ENCODE assay signal across 30 cellular contexts in genomic region chr14:103878180-103878579, GRCh38. TPM values are rescaled to one million over a fixed set of nuclear protein-coding genes. Genes with fewer than 3 reads are reported as not detected.
"Had no signal": no experiment of that assay in that cellular context is flagged by ENCODE, and none has a peak within 500 bp of the region (broad histone marks: within the 10 kb centered on the region; RNA-seq: fewer than 3 reads in every experiment).

No MANE protein-coding gene starts in this region.

- DNase-seq: activated CD4-positive, alpha-beta memory T cell treated with anti-CD3 and anti-CD28 coated beads, Interleukin-2, amount 10 ng/mL, durations not matched to agents 7 days and 5 days; activated CD4-positive, alpha-beta T cell treated with anti-CD3 and anti-CD28 coated beads for 1 hour; activated CD4-positive, alpha-beta T cell treated with anti-CD3 and anti-CD28 coated beads for 4 hours; activated CD4-positive, alpha-beta T cell treated with anti-CD3 and anti-CD28 coated beads, Interleukin-2, amount 10 ng/mL, durations not matched to agents 7 days and 5 days; activated CD4-positive, alpha-beta T cell treated with anti-CD3 and anti-CD28 coated beads, Interleukin-2, amount 50 U/mL, for 4 hours; activated CD8-positive, alpha-beta memory T cell treated with anti-CD3 and anti-CD28 coated beads for 24 hours; activated effector memory CD4-positive, alpha-beta T cell treated with Interleukin-2 at 50 U/mL for 16 hours; activated gamma-delta T cell treated with Interleukin-2 at 50 U/mL for 16 hours; activated naive CD4-positive, alpha-beta T cell treated with anti-CD3 and anti-CD28 coated beads, Interleukin-2, amount 50 U/mL, for 16 hours; activated naive CD4-positive, alpha-beta T cell treated with Interleukin-2 at 50 U/mL for 16 hours; activated T-cell treated with anti-CD3 and anti-CD28 coated beads, Interleukin-2, amount 50 U/mL, for 4 hours; amniotic stem cell; anterior cingulate cortex; brain microvascular endothelial cell; caudate nucleus; colonic mucosa; effector CD8-positive, alpha-beta T cell; esophagus squamous epithelium; foreskin melanocyte; T-helper 1 cell; T-helper 17 cell; T1000 had no signal

- FAIRE-seq: astrocyte, bronchial epithelial cell, endometrium, endothelial cell of umbilical vein had no signal

- H3K27ac ChIP-seq: brain microvascular endothelial cell, epithelial cell of prostate, esophagus squamous epithelium, gastroesophageal sphincter had no signal

- H3K4me3 ChIP-seq: colonic mucosa, esophagus squamous epithelium, gastroesophageal sphincter had no signal

- H3K27me3 ChIP-seq: brain microvascular endothelial cell, colonic mucosa, gastroesophageal sphincter had no signal

- H3K9me3 ChIP-seq: colonic mucosa, esophagus squamous epithelium, gastroesophageal sphincter had no signal

- ATAC-seq: activated T-cell treated with anti-CD3 and anti-CD28 coated beads, Interleukin-2, amount 50 U/mL, for 4 hours; activated T-helper 17 cell treated with anti-CD3 and anti-CD28 coated beads, Interleukin-2, amount 50 U/mL, for 72 hours; gastroesophageal sphincter; T-helper 17 cell; WTC11 had no signal

- H3K36me3 ChIP-seq: brain microvascular endothelial cell, colonic mucosa, esophagus squamous epithelium, gastroesophageal sphincter had no signal

RNA-seq across cellular contexts. Expression of gene TDRD9, which starts 50.1 kb away (rescaled TPM):
- total RNA-seq: astrocyte had no signal
